ENCODE assay signal across 13 cellular contexts in genomic region chr13:50226515-50227147, GRCh38.
A peak's percentile ranks its signal among the peaks of the same experiment; 100 is the strongest.
DNase-seq lines count a peak whose midpoint lies in the region; ATAC-seq and TF ChIP-seq lines count a peak whose summit lies in the region.
"Had no signal": no experiment of that assay in that cellular context is flagged by ENCODE, and none has a peak within 500 bp of the region (broad histone marks: within the 10 kb centered on the region; RNA-seq: fewer than 3 reads in every experiment).

No MANE protein-coding gene starts in this region.

- H3K27me3 ChIP-seq in naive thymus-derived CD4-positive, alpha-beta T cell (ENCODE audit: control insufficient read depth in 2 of 2, insufficient read depth in 2 of 2, low read length in 2 of 2) = no peaks in the 10 kb centered on the region
- H3K27me3 ChIP-seq: body of pancreas, right atrium auricular region had no signal

- H3K9me3 ChIP-seq in naive thymus-derived CD4-positive, alpha-beta T cell (ENCODE audit: control insufficient read depth in 2 of 3, low read length in 3 of 3) = no peaks in the 10 kb centered on the region
- H3K9me3 ChIP-seq: body of pancreas, right atrium auricular region had no signal

- H3K4me3 Mint-ChIP-seq in naive thymus-derived CD4-positive, alpha-beta T cell = no peak overlapping the region
- H3K4me3 Mint-ChIP-seq: H9, IgD-negative memory B cell, type B pancreatic cell had no signal

- H3K27ac ChIP-seq in naive thymus-derived CD4-positive, alpha-beta T cell (ENCODE audit: low read depth, low read length) = no peak overlapping the region
- H3K27ac ChIP-seq: body of pancreas, right atrium auricular region had no signal

- DNase-seq in GM13976 (ENCODE audit: low spot score) (peak; percentile 22), NCI-H69 (lab: John Stamatoyannopoulos, UW) (peak; percentile 83), iPS-NIHi11 (ENCODE audit: low spot score) (no peak), 8988T (no peak), retina (no peak)
- no peak for DNase-seq in naive thymus-derived CD4-positive, alpha-beta T cell
- DNase-seq: body of pancreas, H9 had no signal

- no peak overlapping the region for H3K4me3 ChIP-seq in naive thymus-derived CD4-positive, alpha-beta T cell (ENCODE audit: low read length)
- H3K4me3 ChIP-seq: body of pancreas, right atrium auricular region had no signal

- peaks cover 0 to 41% (median 9%) of the 10 kb centered on the region in 7 donors for H3K4me1 Mint-ChIP-seq in naive thymus-derived CD4-positive, alpha-beta T cell

- peak; percentile 45 for ATAC-seq in GM19023 (IDR thresholded peaks at IDR 0.05; ENCODE audit: unreplicated experiment)
- peak; percentile 52 for ATAC-seq in HG02870 (IDR thresholded peaks at IDR 0.05; ENCODE audit: unreplicated experiment)
- ATAC-seq in naive thymus-derived CD4-positive, alpha-beta T cell = no peak
- ATAC-seq: body of pancreas had no signal

- intact Hi-C loops in naive thymus-derived CD4-positive, alpha-beta T cell (cut with micrococcal nuclease) = no loop called here

- no peaks in the 10 kb centered on the region for H3K36me3 ChIP-seq in naive thymus-derived CD4-positive, alpha-beta T cell (ENCODE audit: control insufficient read depth in 2 of 3, insufficient read depth in 3 of 3, low read length in 3 of 3)
- H3K36me3 ChIP-seq: right atrium auricular region had no signal

- H3K4me1 ChIP-seq in naive thymus-derived CD4-positive, alpha-beta T cell (ENCODE audit: control insufficient read depth in 2 of 2, insufficient read depth in 2 of 2, low read length in 2 of 2) = no peaks in the 10 kb centered on the region
- H3K4me1 ChIP-seq: right atrium auricular region had no signal

- no peak overlapping the region for H3K27ac Mint-ChIP-seq in naive thymus-derived CD4-positive, alpha-beta T cell
- H3K27ac Mint-ChIP-seq: H9, IgD-negative memory B cell, type B pancreatic cell had no signal

- peaks cover 0 to 63% (median 0%) of the 10 kb centered on the region in 5 donors for H3K27me3 Mint-ChIP-seq in naive thymus-derived CD4-positive, alpha-beta T cell
- H3K27me3 Mint-ChIP-seq: type B pancreatic cell had no signal

- H3K36me3 Mint-ChIP-seq in naive thymus-derived CD4-positive, alpha-beta T cell = no peaks in the 10 kb centered on the region
- H3K36me3 Mint-ChIP-seq: type B pancreatic cell had no signal

- POLR2A ChIA-PET in naive thymus-derived CD4-positive, alpha-beta T cell (lab: Charles Lee) = no interaction called here

- CTCF ChIA-PET in naive thymus-derived CD4-positive, alpha-beta T cell (lab: Charles Lee) = no interaction called here

- in situ Hi-C loops in GM13976 (cut with MboI; ENCODE audit: low sequenced_read_pairs, unreplicated experiment) = no loop called here

- TF ChIP-seq CTCF in GM13976 (IDR thresholded peaks at IDR 0.05; ENCODE audit: borderline replicate concordance, control extremely low read depth, extremely low read depth, insufficient read depth, missing control alignments) = no peak

- no peaks in the 10 kb centered on the region for H3K9me3 Mint-ChIP-seq in naive thymus-derived CD4-positive, alpha-beta T cell

Comparison
In these comparisons a context has a peak if more than half of its experiments do, and no peak if none do; other contexts are left out.
1. DNase-seq: peak in GM13976 (single experiment) and NCI-H69 (single experiment); none in iPS-NIHi11 (single experiment), 8988T (single experiment), retina (single experiment) and naive thymus-derived CD4-positive, alpha-beta T cell (0 of 9).